ENCODE assay signal across 8 cellular contexts in the genomic region with DNA sequence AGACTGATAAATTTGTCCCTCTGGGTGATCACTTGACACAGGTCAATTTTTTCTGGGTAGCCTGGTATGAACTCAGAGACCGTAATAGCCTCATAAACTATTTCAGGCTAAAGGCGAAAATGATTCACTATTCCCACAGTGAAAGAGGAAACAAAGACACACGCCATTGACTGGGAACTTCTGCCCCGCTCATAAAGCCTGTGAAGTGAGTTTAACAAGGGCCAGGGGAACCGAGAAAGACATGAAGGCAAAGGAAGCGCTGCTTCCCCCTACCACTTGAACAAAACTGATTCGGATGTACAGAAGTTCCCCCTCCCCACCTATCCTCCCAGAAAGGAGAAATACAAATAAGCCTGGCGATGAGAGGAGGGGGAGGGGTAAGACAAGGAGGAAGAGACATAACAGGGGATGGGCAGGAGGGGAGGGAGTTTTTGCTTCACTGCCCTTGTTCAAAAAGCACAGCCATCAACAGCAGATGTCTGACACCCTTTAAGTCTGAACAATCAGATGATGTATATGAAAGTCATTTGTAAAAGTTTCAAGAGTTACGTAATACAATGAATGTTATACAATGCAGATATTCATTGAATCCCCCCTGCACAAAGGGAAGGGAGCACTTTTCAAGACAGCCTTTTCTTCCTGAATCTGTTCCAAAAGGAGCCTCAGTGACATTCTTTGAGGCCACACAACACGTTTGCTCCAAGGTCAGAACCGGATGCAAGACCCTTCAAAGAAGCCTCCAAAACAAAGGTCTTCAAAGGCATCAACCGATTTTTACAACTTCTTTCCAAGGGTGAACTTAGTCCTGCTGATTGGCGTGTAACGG. TPM values are rescaled to one million over a fixed set of nuclear protein-coding genes. Genes with fewer than 3 reads are reported as not detected.
DNase-seq lines count a peak whose midpoint lies in the region; ATAC-seq and TF ChIP-seq lines count a peak whose summit lies in the region.

No MANE protein-coding gene starts in this region.

- no peaks in the 10 kb centered on the region for H3F3A ChIP-seq in neural cell (ENCODE audit: insufficient read depth, low read length, poor library complexity, severe bottlenecking)

- H3K36me3 ChIP-seq in fibroblast of lung (ENCODE audit: control insufficient read depth, insufficient read depth, low read length) (no peaks in the 10 kb centered on the region), neural cell (ENCODE audit: insufficient read depth, low read length) (no peaks in the 10 kb centered on the region)

- H3K27me3 ChIP-seq in fibroblast of lung (ENCODE audit: control insufficient read depth, insufficient read depth, low read length) (peaks cover 16% of the 10 kb centered on the region), neural cell (ENCODE audit: insufficient read depth, low read depth, low read length) (peaks cover 28% of the 10 kb centered on the region)

- H3K79me2 ChIP-seq in fibroblast of lung (ENCODE audit: control insufficient read depth, insufficient read depth, low read length) (no peaks in the 10 kb centered on the region), neural cell (replicated peaks; ENCODE audit: insufficient read depth, low read length) (no peaks in the 10 kb centered on the region)

- TF ChIP-seq EP300 in neural cell (conservative IDR thresholded peaks at IDR 0.05; ENCODE audit: poor library complexity, severe bottlenecking) = no peak

- H3K4me3 ChIP-seq in fibroblast of lung (replicated peaks in 1 of 4; ENCODE audit: control extremely low read depth in 1 of 4, insufficient read depth in 1 of 4, low read depth in 3 of 4, low read length in 4 of 4) (peak overlapping the region in 2 of 4 experiments; percentile 36 to 50), neural cell (ENCODE audit: low read length) (peak overlapping the region; percentile 46)

- no peak overlapping the region for H3K9ac ChIP-seq in fibroblast of lung (ENCODE audit: insufficient read depth, low read length)
- H3K9ac ChIP-seq in neural cell (ENCODE audit: low read length) = no peak overlapping the region

- H3K9me2 ChIP-seq in neural cell (ENCODE audit: insufficient read depth, low read length) = no peaks in the 10 kb centered on the region

- TF ChIP-seq CTCF in fibroblast of lung (conservative IDR thresholded peaks at IDR 0.05 in 1 of 2, IDR thresholded peaks at IDR 0.05 in 1 of 2; ENCODE audit: low read depth in 1 of 2, low read length in 2 of 2) (no peak), neural cell (IDR thresholded peaks at IDR 0.05; ENCODE audit: poor library complexity, severe bottlenecking) (no peak)

- no peaks in the 10 kb centered on the region for H3K4me1 ChIP-seq in fibroblast of lung (ENCODE audit: control insufficient read depth, extremely low read depth, insufficient read depth, low read length)

- H3K27ac ChIP-seq in fibroblast of lung (ENCODE audit: insufficient read depth, low read length) (no peak overlapping the region), neural cell (ENCODE audit: low read length) (no peak overlapping the region)

- no peak overlapping the region for H2AFZ ChIP-seq in fibroblast of lung (ENCODE audit: low read length)
- H2AFZ ChIP-seq in neural cell (ENCODE audit: low read depth, low read length) = no peak overlapping the region

- peak; percentile 67 for ATAC-seq in GM18520 (IDR thresholded peaks at IDR 0.05; ENCODE audit: unreplicated experiment)
- peak; percentile 74 for ATAC-seq in HG02938 (IDR thresholded peaks at IDR 0.05; ENCODE audit: unreplicated experiment)

- H4K20me1 ChIP-seq in fibroblast of lung (ENCODE audit: control insufficient read depth, extremely low read depth, insufficient read depth, low read length) (no peaks in the 10 kb centered on the region), neural cell (ENCODE audit: insufficient read depth) (no peaks in the 10 kb centered on the region)

- DNase-seq in AG08395 (ENCODE audit: low spot score) = peak; percentile 67
- DNase-seq in OCI-M1 (lab: John Stamatoyannopoulos, UW) = peak; percentile 87
- DNase-seq in fibroblast of lung (ENCODE audit: low read depth in 2 of 2) = peak in 1 of 2 donors; percentile 65
- no peak for DNase-seq in NCI-H1694 (lab: John Stamatoyannopoulos, UW)
- no peak for DNase-seq in NCI-H2029 treated with DMSO at 0.1 percent for 48 hours (lab: John Stamatoyannopoulos, UW)

- H3K4me2 ChIP-seq in fibroblast of lung (ENCODE audit: extremely low read depth, insufficient read depth, low read length) = peak overlapping the region; percentile 54
- no peak overlapping the region for H3K4me2 ChIP-seq in neural cell (ENCODE audit: low read length)

- H3K9me3 ChIP-seq in fibroblast of lung (ENCODE audit: control insufficient read depth, insufficient read depth, low read depth, low read length) = no peaks in the 10 kb centered on the region
- H3K9me3 ChIP-seq in neural cell (ENCODE audit: low read length) = no peaks in the 10 kb centered on the region

- TF ChIP-seq RAD21 in neural cell (conservative IDR thresholded peaks at IDR 0.05) = no peak

TF ChIP-seq in neural cell, 6 proteins besides CTCF, POLR2A, EP300 and RAD21:
- TF ChIP-seq SMC3 (conservative IDR thresholded peaks at IDR 0.05; ENCODE audit: poor library complexity) = no peak
- TF ChIP-seq, protein P1, sequence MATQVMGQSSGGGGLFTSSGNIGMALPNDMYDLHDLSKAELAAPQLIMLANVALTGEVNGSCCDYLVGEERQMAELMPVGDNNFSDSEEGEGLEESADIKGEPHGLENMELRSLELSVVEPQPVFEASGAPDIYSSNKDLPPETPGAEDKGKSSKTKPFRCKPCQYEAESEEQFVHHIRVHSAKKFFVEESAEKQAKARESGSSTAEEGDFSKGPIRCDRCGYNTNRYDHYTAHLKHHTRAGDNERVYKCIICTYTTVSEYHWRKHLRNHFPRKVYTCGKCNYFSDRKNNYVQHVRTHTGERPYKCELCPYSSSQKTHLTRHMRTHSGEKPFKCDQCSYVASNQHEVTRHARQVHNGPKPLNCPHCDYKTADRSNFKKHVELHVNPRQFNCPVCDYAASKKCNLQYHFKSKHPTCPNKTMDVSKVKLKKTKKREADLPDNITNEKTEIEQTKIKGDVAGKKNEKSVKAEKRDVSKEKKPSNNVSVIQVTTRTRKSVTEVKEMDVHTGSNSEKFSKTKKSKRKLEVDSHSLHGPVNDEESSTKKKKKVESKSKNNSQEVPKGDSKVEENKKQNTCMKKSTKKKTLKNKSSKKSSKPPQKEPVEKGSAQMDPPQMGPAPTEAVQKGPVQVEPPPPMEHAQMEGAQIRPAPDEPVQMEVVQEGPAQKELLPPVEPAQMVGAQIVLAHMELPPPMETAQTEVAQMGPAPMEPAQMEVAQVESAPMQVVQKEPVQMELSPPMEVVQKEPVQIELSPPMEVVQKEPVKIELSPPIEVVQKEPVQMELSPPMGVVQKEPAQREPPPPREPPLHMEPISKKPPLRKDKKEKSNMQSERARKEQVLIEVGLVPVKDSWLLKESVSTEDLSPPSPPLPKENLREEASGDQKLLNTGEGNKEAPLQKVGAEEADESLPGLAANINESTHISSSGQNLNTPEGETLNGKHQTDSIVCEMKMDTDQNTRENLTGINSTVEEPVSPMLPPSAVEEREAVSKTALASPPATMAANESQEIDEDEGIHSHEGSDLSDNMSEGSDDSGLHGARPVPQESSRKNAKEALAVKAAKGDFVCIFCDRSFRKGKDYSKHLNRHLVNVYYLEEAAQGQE (IDR thresholded peaks at IDR 0.05; ENCODE audit: borderline replicate concordance) = no peak

RNA-seq across cellular contexts. Expression of gene ABCB4, which starts 0.7 kb away (rescaled TPM):
- total RNA-seq in fibroblast of lung = 0.26 and 0.66 TPM in 2 replicates
- 0.03 and 0.16 TPM in 2 replicates for polyA plus RNA-seq in fibroblast of lung
- 0.02 and 0.21 TPM in 2 replicates for polyA plus RNA-seq in fibroblast of lung (2012)
- not detected in 2 replicates for polyA minus RNA-seq in fibroblast of lung (ENCODE audit: low replicate concordance)
- not detected in 2 replicates for polyA plus RNA-seq in neural cell
- not detected in 2 replicates for polyA minus RNA-seq in neural cell

Comparison
In these comparisons a context has a peak if more than half of its experiments do, and no peak if none do; other contexts are left out.
1. DNase-seq: peak in AG08395 (single experiment) and OCI-M1 (single experiment); none in NCI-H1694 (single experiment) and NCI-H2029 treated with DMSO at 0.1 percent for 48 hours (single experiment).